21 cellular contexts compared by ENCODE assay signal in genomic region chr14:55323910-55324309, GRCh38. TPM values are rescaled to one million over a fixed set of nuclear protein-coding genes. Genes with fewer than 3 reads are reported as not detected.
A peak's percentile ranks its signal among the peaks of the same experiment; 100 is the strongest.
DNase-seq lines count a peak whose midpoint lies in the region; ATAC-seq, FAIRE-seq and TF ChIP-seq lines count a peak whose summit lies in the region.
"Had no signal": no experiment of that assay in that cellular context is flagged by ENCODE, and none has a peak within 500 bp of the region (broad histone marks: within the 10 kb centered on the region; RNA-seq: fewer than 3 reads in every experiment).

No MANE protein-coding gene starts in this region.

- H3K9me3 Mint-ChIP-seq in natural killer cell: no peaks in the 10 kb centered on the region
- H3K9me3 Mint-ChIP-seq in natural killer cell treated with Interleukin-12 subunit alpha and Interleukin-12 subunit beta and Interleukin-15 and Interleukin-18, amount 100 ng/mL, for 72 hours: no peaks in the 10 kb centered on the region
- no peaks in the 10 kb centered on the region for H3K9me3 Mint-ChIP-seq in effector memory CD8-positive, alpha-beta T cell
- H3K9me3 Mint-ChIP-seq: CD8-positive, alpha-beta T cell had no signal

- H3K4me1 Mint-ChIP-seq in natural killer cell (peaks cover 30 to 37% of the 10 kb centered on the region in 2 donors), T-helper 17 cell (peaks cover 23% of the 10 kb centered on the region)
- H3K4me1 Mint-ChIP-seq in natural killer cell treated with Interleukin-12 subunit alpha and Interleukin-12 subunit beta and Interleukin-15 and Interleukin-18, amount 100 ng/mL, for 72 hours (ENCODE audit: low read depth in 2 of 2): peaks cover 14 to 19% of the 10 kb centered on the region in 2 donors
- peaks cover 9 to 23% of the 10 kb centered on the region in 2 donors for H3K4me1 Mint-ChIP-seq in effector memory CD8-positive, alpha-beta T cell (ENCODE audit: low read depth in 2 of 2)

- H3K36me3 Mint-ChIP-seq in natural killer cell: no peaks in the 10 kb centered on the region
- no peaks in the 10 kb centered on the region for H3K36me3 Mint-ChIP-seq in natural killer cell treated with Interleukin-12 subunit alpha and Interleukin-12 subunit beta and Interleukin-15 and Interleukin-18, amount 100 ng/mL, for 72 hours
- H3K36me3 Mint-ChIP-seq in T-helper 17 cell (ENCODE audit: low read depth): peaks cover 3% of the 10 kb centered on the region
- no peaks in the 10 kb centered on the region for H3K36me3 Mint-ChIP-seq in effector memory CD8-positive, alpha-beta T cell (ENCODE audit: insufficient read depth)

- peak overlapping the region; percentile 26 to 29 for H3K27ac Mint-ChIP-seq in natural killer cell
- H3K27ac Mint-ChIP-seq in natural killer cell treated with Interleukin-12 subunit alpha and Interleukin-12 subunit beta and Interleukin-15 and Interleukin-18, amount 100 ng/mL, for 72 hours: no peak overlapping the region
- peak overlapping the region; percentile 61 for H3K27ac Mint-ChIP-seq in T-helper 17 cell
- peak overlapping the region; percentile 23 to 83 for H3K27ac Mint-ChIP-seq in effector memory CD8-positive, alpha-beta T cell
- H3K27ac Mint-ChIP-seq: CD8-positive, alpha-beta T cell had no signal

- H3K27me3 Mint-ChIP-seq in natural killer cell (ENCODE audit: low read depth in 2 of 2) (no peaks in the 10 kb centered on the region), T-helper 17 cell (no peaks in the 10 kb centered on the region)
- H3K27me3 Mint-ChIP-seq in natural killer cell treated with Interleukin-12 subunit alpha and Interleukin-12 subunit beta and Interleukin-15 and Interleukin-18, amount 100 ng/mL, for 72 hours: no peaks in the 10 kb centered on the region
- no peaks in the 10 kb centered on the region for H3K27me3 Mint-ChIP-seq in effector memory CD8-positive, alpha-beta T cell

- intact Hi-C loops in natural killer cell (cut with micrococcal nuclease): no loop called here

- no peaks in the 10 kb centered on the region for H3K9me3 ChIP-seq in T-helper 17 cell (ENCODE audit: control insufficient read depth, low read length, poor library complexity, severe bottlenecking)
- H3K9me3 ChIP-seq: HAP-1 had no signal

- peak; percentile 39 to 84 (median 69) for ATAC-seq in natural killer cell
- ATAC-seq in natural killer cell treated with Interleukin-12 subunit alpha and Interleukin-12 subunit beta and Interleukin-15 and Interleukin-18, amount 100 ng/mL, for 72 hours: no peak
- ATAC-seq in T-helper 17 cell: peak; percentile 55
- peak; percentile 41 for ATAC-seq in effector memory CD8-positive, alpha-beta T cell (replicated peaks)
- ATAC-seq: CD8-positive, alpha-beta T cell had no signal

- DNase-seq in NCI-H1417 (lab: John Stamatoyannopoulos, UW) (peak in 2 of 3 experiments; percentile 16 to 64), NCI-H1417 treated with DMSO at 0.1 percent for 48 hours (lab: John Stamatoyannopoulos, UW) (no peak), natural killer cell (no peak), T-helper 17 cell (no peak), islet precursor cell (no peak), RCC 7860 (ENCODE audit: low spot score) (no peak)
- DNase-seq in natural killer cell treated with Interleukin-12 subunit alpha and Interleukin-12 subunit beta and Interleukin-15 and Interleukin-18, amount 100 ng/mL, for 72 hours (ENCODE audit: low spot score): no peak
- no peak for DNase-seq in effector memory CD8-positive, alpha-beta T cell
- DNase-seq: 8988T; CD8-positive, alpha-beta T cell; COR-L47; DMS 273 treated with DMSO at 0.1 percent for 48 hours; DMS79 treated with DMSO at 0.1 percent for 48 hours; GF-D8; GM23248; IMR-90; KBM-7 had no signal

- no peak for TF ChIP-seq CTCF in natural killer cell (IDR thresholded peaks at IDR 0.05)

- FAIRE-seq in RCC 7860 (lab: Jason Lieb, UNC): no peak
- FAIRE-seq: GM12891, GM18507 had no signal

- H3K4me3 Mint-ChIP-seq in natural killer cell (no peak overlapping the region), T-helper 17 cell (no peak overlapping the region)
- H3K4me3 Mint-ChIP-seq in natural killer cell treated with Interleukin-12 subunit alpha and Interleukin-12 subunit beta and Interleukin-15 and Interleukin-18, amount 100 ng/mL, for 72 hours: no peak overlapping the region
- no peak overlapping the region for H3K4me3 Mint-ChIP-seq in effector memory CD8-positive, alpha-beta T cell
- H3K4me3 Mint-ChIP-seq: CD14-positive monocyte; CD8-positive, alpha-beta T cell had no signal

RNA-seq across cellular contexts. Expression of gene FBXO34, which starts 52.7 kb away (rescaled TPM):
- total RNA-seq in natural killer cell: 10 to 100 TPM; 34.7 to 39.3 (median 36.6) TPM
- total RNA-seq in natural killer cell treated with Interleukin-12 subunit alpha and Interleukin-12 subunit beta and Interleukin-15 and Interleukin-18, amount 100 ng/mL, for 72 hours: 10 to 100 TPM; 18.7 to 26.1 TPM
- 10 to 100 TPM; 20.5 to 27.8 TPM for total RNA-seq in T-helper 17 cell

Comparison
In these comparisons a context has a peak if more than half of its experiments do, and no peak if none do; other contexts are left out.
1. DNase-seq: peak in NCI-H1417 (2 of 3); none in NCI-H1417 treated with DMSO at 0.1 percent for 48 hours (single experiment), natural killer cell (single experiment), natural killer cell treated with Interleukin-12 subunit alpha and Interleukin-12 subunit beta and Interleukin-15 and Interleukin-18, amount 100 ng/mL, for 72 hours (single experiment), T-helper 17 cell (0 of 3), effector memory CD8-positive, alpha-beta T cell (0 of 3), islet precursor cell (single experiment) and RCC 7860 (single experiment).
2. ATAC-seq: peak in natural killer cell (3 of 3), T-helper 17 cell (single experiment) and effector memory CD8-positive, alpha-beta T cell (single experiment); none in natural killer cell treated with Interleukin-12 subunit alpha and Interleukin-12 subunit beta and Interleukin-15 and Interleukin-18, amount 100 ng/mL, for 72 hours (0 of 2).
3. H3K27ac Mint-ChIP-seq: peak in natural killer cell (2 of 2), T-helper 17 cell (single experiment) and effector memory CD8-positive, alpha-beta T cell (2 of 2); none in natural killer cell treated with Interleukin-12 subunit alpha and Interleukin-12 subunit beta and Interleukin-15 and Interleukin-18, amount 100 ng/mL, for 72 hours (0 of 2).